Comparison of ENCODE assay signal across 8 cellular contexts in genomic region chr10:93062499-93063216, GRCh38. TPM values are rescaled to one million over a fixed set of nuclear protein-coding genes. Genes with fewer than 3 reads are reported as not detected.
A peak's percentile ranks its signal among the peaks of the same experiment; 100 is the strongest.
DNase-seq lines count a peak whose midpoint lies in the region; ATAC-seq, FAIRE-seq and TF ChIP-seq lines count a peak whose summit lies in the region.

No MANE protein-coding gene starts in this region.

- H3K27ac Mint-ChIP-seq in IgD-negative memory B cell, result peak overlapping the region in 2 of 3 donors; percentile 83 to 87
- peak overlapping the region; percentile 87 for H3K27ac Mint-ChIP-seq in stimulated activated naive B cell treated with anti-CD40 and anti-IgM and Interleukin-4, amounts not matched to agents 10 μg/mL and 1 μg/mL and 100 μg/mL, for 72 hours

- CTCF ChIA-PET in HepG2 (lab: Yijun Ruan, JAX; ENCODE audit: low intra/inter-chr PET ratio, low total read pairs), result no interaction called here

- DNase-seq in GM03348 (ENCODE audit: low spot score) (peak; percentile 73), HepG2 (ENCODE audit: low spot score) (no peak), SHP77 treated with DMSO at 0.1 percent for 48 hours (lab: John Stamatoyannopoulos, UW) (no peak), LoVo (ENCODE audit: low spot score) (no peak), NCI-H1694 (lab: John Stamatoyannopoulos, UW) (no peak)
- DNase-seq in central memory CD4-positive, alpha-beta T cell, result peak; percentile 25
- DNase-seq in stimulated activated naive B cell treated with anti-CD40 and anti-IgM and Interleukin-4, amounts not matched to agents 10 μg/mL and 1 μg/mL and 100 μg/mL, for 72 hours, result no peak

- peaks cover 0 to 14% of the 10 kb centered on the region in 2 experiments; a peak in 2 of 5 replicates for H3K36me3 ChIP-seq in HepG2 (replicated peaks in 1 of 2; ENCODE audit: control insufficient read depth in 1 of 2, insufficient read depth in 2 of 2, low read length in 2 of 2)

- H3K4me3 ChIP-seq in HepG2 (replicated peaks in 1 of 3; ENCODE audit: insufficient read depth in 1 of 3, low read depth in 2 of 3, low read length in 3 of 3), result no peak overlapping the region

- no peak overlapping the region for H2AFZ ChIP-seq in HepG2 (ENCODE audit: low read length)

- peak; percentile 10; the same call in 1 of the 2 replicates for TF ChIP-seq CTCF in HepG2 (CRISPR knock-in tag; IDR thresholded peaks at IDR 0.05)

- FAIRE-seq in HepG2 (lab: Jason Lieb, UNC), result no peak

- BruUV-seq in HepG2 (replicated peaks; lab: Mats Ljungman, UMichigan), result no TSS peak

- no peaks in the 10 kb centered on the region for H4K20me1 ChIP-seq in HepG2 (ENCODE audit: insufficient read depth, low read length)

- TF ChIP-seq EP300 in HepG2 (IDR thresholded peaks at IDR 0.05; ENCODE audit: low read depth in 2 of 2, low read length in 2 of 2) (no peak), HepG2 (CRISPR knock-in tag; IDR thresholded peaks at IDR 0.05; ENCODE audit: borderline replicate concordance) (no peak)

- H3K79me2 ChIP-seq in HepG2 (ENCODE audit: insufficient read depth, low read length), result no peaks in the 10 kb centered on the region

- peaks cover 12 to 28% (median 19%) of the 10 kb centered on the region in 3 donors for H3K4me1 Mint-ChIP-seq in IgD-negative memory B cell
- peaks cover 23 to 37% of the 10 kb centered on the region in 2 donors for H3K4me1 Mint-ChIP-seq in stimulated activated naive B cell treated with anti-CD40 and anti-IgM and Interleukin-4, amounts not matched to agents 10 μg/mL and 1 μg/mL and 100 μg/mL, for 72 hours

- peaks cover 49% of the 10 kb centered on the region for H3K27me3 Mint-ChIP-seq in IgD-negative memory B cell
- peaks cover 58 to 72% of the 10 kb centered on the region in 2 donors for H3K27me3 Mint-ChIP-seq in stimulated activated naive B cell treated with anti-CD40 and anti-IgM and Interleukin-4, amounts not matched to agents 10 μg/mL and 1 μg/mL and 100 μg/mL, for 72 hours

- no peaks in the 10 kb centered on the region for H3K9me3 ChIP-seq in HepG2 (ENCODE audit: low read length)

- H3K27ac ChIP-seq in HepG2 (ENCODE audit: extremely low read length, insufficient read depth, low read length), result no peak overlapping the region

- H3K4me3 Mint-ChIP-seq in IgD-negative memory B cell, result peak overlapping the region; percentile 66 to 93 (median 82)
- peak overlapping the region; percentile 87 to 92 for H3K4me3 Mint-ChIP-seq in stimulated activated naive B cell treated with anti-CD40 and anti-IgM and Interleukin-4, amounts not matched to agents 10 μg/mL and 1 μg/mL and 100 μg/mL, for 72 hours

- no peak overlapping the region for H3K4me2 ChIP-seq in HepG2 (ENCODE audit: low read depth, low read length)

- no peaks in the 10 kb centered on the region for H3K4me1 ChIP-seq in HepG2 (ENCODE audit: insufficient read depth, low read length)

- no peak overlapping the region for H3K9ac ChIP-seq in HepG2 (ENCODE audit: insufficient read depth, low read depth, low read length)

- POLR2A ChIA-PET in HepG2 (lab: Yijun Ruan, JAX), result no interaction called here

- H3K27me3 ChIP-seq in HepG2 (ENCODE audit: control insufficient read depth in 1 of 2, insufficient read depth in 2 of 2, low read length in 2 of 2), result 0 out of 5 replicates have a peak, but pooled peaks cover 0 to 9% of the 10 kb centered on the region in 2 experiments

- H3K9me3 Mint-ChIP-seq in IgD-negative memory B cell, result no peaks in the 10 kb centered on the region
- H3K9me3 Mint-ChIP-seq in stimulated activated naive B cell treated with anti-CD40 and anti-IgM and Interleukin-4, amounts not matched to agents 10 μg/mL and 1 μg/mL and 100 μg/mL, for 72 hours, result no peaks in the 10 kb centered on the region

- peaks cover 9% of the 10 kb centered on the region for H3K36me3 Mint-ChIP-seq in IgD-negative memory B cell
- H3K36me3 Mint-ChIP-seq in stimulated activated naive B cell treated with anti-CD40 and anti-IgM and Interleukin-4, amounts not matched to agents 10 μg/mL and 1 μg/mL and 100 μg/mL, for 72 hours, result peaks cover 17 to 24% of the 10 kb centered on the region in 2 donors

- ATAC-seq in HepG2, result no peak
- peak; percentile 80 to 83 for ATAC-seq in stimulated activated naive B cell treated with anti-CD40 and anti-IgM and Interleukin-4, amounts not matched to agents 10 μg/mL and 1 μg/mL and 100 μg/mL, for 72 hours (replicated peaks)

- intact Hi-C loops in HepG2 (cut with micrococcal nuclease; ENCODE audit: unreplicated experiment), result no loop called here

- WGBS in HepG2 (ENCODE audit: low lambda C conversion rate), result 98% methylated on average over 71 of the region's 72 CpGs

- in situ Hi-C loops in HepG2 (cut with HindIII; ENCODE audit: extremely low pct_ligation_motif_present, low pct_unique_long_range_greater_than_20kb), result no loop called here

- no peak for TF ChIP-seq POLR2A in HepG2 (IDR thresholded peaks at IDR 0.05; ENCODE audit: insufficient read depth in 1 of 2, low read depth in 2 of 2, low read length in 2 of 2)

- TF ChIP-seq RAD21 in HepG2 (CRISPR knock-in tag; IDR thresholded peaks at IDR 0.05), result no peak

TF ChIP-seq in HepG2, 621 proteins besides CTCF, POLR2A, EP300 and RAD21 (continues in another document):
- TF ChIP-seq AGO2 (optimal IDR thresholded peaks at IDR 0.05; ENCODE audit: low read depth, low read length) (peak; percentile 35), ZBTB33 (CRISPR knock-in tag; IDR thresholded peaks at IDR 0.05) (peak; percentile 86), ZFP62 (CRISPR knock-in tag; IDR thresholded peaks at IDR 0.05) (no peak), ZNF572 (CRISPR knock-in tag; IDR thresholded peaks at IDR 0.05) (no peak)

RNA-seq across cellular contexts. Expression of gene CYP26C1, which starts 2.1 kb away (rescaled TPM):
- polyA plus RNA-seq in IgD-negative memory B cell (not detected), HepG2 (2011; rRNA removed) (not detected in 2 replicates)
- 0.02 TPM in 1 of 2 replicates, not detected in the other for total RNA-seq in HepG2 (2016; rRNA removed; fragmentation: Illumina TruSeq; extraction: Trizol)
- not detected in 2 replicates for total RNA-seq in HepG2 (2016; cell fraction: cytosol; rRNA removed; fragmentation: Illumina TruSeq; extraction: Trizol; ENCODE audit: low read depth)
- 0.02 TPM in 1 of 2 replicates, not detected in the other for total RNA-seq in HepG2 (2016; cell fraction: insoluble cytoplasmic fraction; rRNA removed; fragmentation: Illumina TruSeq; extraction: Trizol)
- total RNA-seq in HepG2 (2016; cell fraction: membrane; rRNA removed; fragmentation: Illumina TruSeq; extraction: Trizol), result not detected in 2 replicates
- total RNA-seq in HepG2 (2016; cell fraction: nucleus; rRNA removed; fragmentation: Illumina TruSeq; extraction: Trizol), result 0.12 and 0.19 TPM in 2 replicates
- not detected in 2 replicates for polyA plus RNA-seq in HepG2 (2011; cell fraction: cytosol; rRNA removed)
- polyA plus RNA-seq in HepG2 (2011; cell fraction: nucleus; rRNA removed), result 0.35 and 0.42 TPM in 2 replicates
- not detected in 2 replicates for polyA plus RNA-seq in HepG2 (2012)
- polyA plus RNA-seq in HepG2 (2016; cell fraction: cytosol; fragmentation: Illumina TruSeq; extraction: Trizol; ENCODE audit: low read depth), result not detected in 2 replicates
- not detected in 2 replicates for polyA plus RNA-seq in HepG2 (2016; cell fraction: insoluble cytoplasmic fraction; fragmentation: Illumina TruSeq; extraction: Trizol; ENCODE audit: low read depth)
- not detected in 2 replicates for polyA plus RNA-seq in HepG2 (2016; cell fraction: membrane; fragmentation: Illumina TruSeq; extraction: Trizol; ENCODE audit: low read depth)
- not detected in 2 replicates for polyA plus RNA-seq in HepG2 (2016; cell fraction: nucleus; fragmentation: Illumina TruSeq; extraction: Trizol; ENCODE audit: insufficient read depth, low read depth)
- polyA minus RNA-seq in HepG2 (2011; rRNA and poly(A)+ RNA removed; ENCODE audit: low replicate concordance), result 0.07 and 0.26 TPM in 2 replicates
- not detected in 2 replicates for polyA minus RNA-seq in HepG2 (2011; cell fraction: cytosol; rRNA and poly(A)+ RNA removed)
- 0.87 and 1.5 TPM in 2 replicates for polyA minus RNA-seq in HepG2 (2011; cell fraction: nucleus; rRNA and poly(A)+ RNA removed)

RNA-seq across cellular contexts. Expression of gene CYP26A1, which starts 11.0 kb away (rescaled TPM):
- polyA plus RNA-seq in IgD-negative memory B cell (not detected), HepG2 (2011; rRNA removed) (0.15 and 0.31 TPM in 2 replicates)
- not detected in 2 replicates for total RNA-seq in HepG2 (2016; rRNA removed; fragmentation: Illumina TruSeq; extraction: Trizol)
- total RNA-seq in HepG2 (2016; cell fraction: cytosol; rRNA removed; fragmentation: Illumina TruSeq; extraction: Trizol; ENCODE audit: low read depth), result not detected in 2 replicates
- total RNA-seq in HepG2 (2016; cell fraction: insoluble cytoplasmic fraction; rRNA removed; fragmentation: Illumina TruSeq; extraction: Trizol), result not detected in 2 replicates
- total RNA-seq in HepG2 (2016; cell fraction: membrane; rRNA removed; fragmentation: Illumina TruSeq; extraction: Trizol), result not detected in 2 replicates
- total RNA-seq in HepG2 (2016; cell fraction: nucleus; rRNA removed; fragmentation: Illumina TruSeq; extraction: Trizol), result not detected in 2 replicates
- 0.14 and 0.48 TPM in 2 replicates for polyA plus RNA-seq in HepG2 (2011; cell fraction: cytosol; rRNA removed)
- polyA plus RNA-seq in HepG2 (2011; cell fraction: nucleus; rRNA removed), result 1.4 and 1.6 TPM in 2 replicates
- not detected in 2 replicates for polyA plus RNA-seq in HepG2 (2012)
- not detected in 2 replicates for polyA plus RNA-seq in HepG2 (2016; cell fraction: cytosol; fragmentation: Illumina TruSeq; extraction: Trizol; ENCODE audit: low read depth)
- not detected in 2 replicates for polyA plus RNA-seq in HepG2 (2016; cell fraction: insoluble cytoplasmic fraction; fragmentation: Illumina TruSeq; extraction: Trizol; ENCODE audit: low read depth)
- polyA plus RNA-seq in HepG2 (2016; cell fraction: membrane; fragmentation: Illumina TruSeq; extraction: Trizol; ENCODE audit: low read depth), result not detected in 2 replicates
- not detected in 2 replicates for polyA plus RNA-seq in HepG2 (2016; cell fraction: nucleus; fragmentation: Illumina TruSeq; extraction: Trizol; ENCODE audit: insufficient read depth, low read depth)
- polyA minus RNA-seq in HepG2 (2011; rRNA and poly(A)+ RNA removed; ENCODE audit: low replicate concordance), result 0.20 TPM in 1 of 2 replicates, not detected in the other
- not detected in 2 replicates for polyA minus RNA-seq in HepG2 (2011; cell fraction: cytosol; rRNA and poly(A)+ RNA removed)
- polyA minus RNA-seq in HepG2 (2011; cell fraction: nucleus; rRNA and poly(A)+ RNA removed), result 0.13 TPM in 1 of 2 replicates, not detected in the other

Comparison
In these comparisons a context has a peak if more than half of its experiments do, and no peak if none do; other contexts are left out.
1. DNase-seq: peak in GM03348 (single experiment) and central memory CD4-positive, alpha-beta T cell (single experiment); none in HepG2 (single experiment), stimulated activated naive B cell treated with anti-CD40 and anti-IgM and Interleukin-4, amounts not matched to agents 10 μg/mL and 1 μg/mL and 100 μg/mL, for 72 hours (single experiment), SHP77 treated with DMSO at 0.1 percent for 48 hours (single experiment), LoVo (single experiment) and NCI-H1694 (single experiment).